17 cellular contexts compared by ENCODE assay signal in the genomic region with DNA sequence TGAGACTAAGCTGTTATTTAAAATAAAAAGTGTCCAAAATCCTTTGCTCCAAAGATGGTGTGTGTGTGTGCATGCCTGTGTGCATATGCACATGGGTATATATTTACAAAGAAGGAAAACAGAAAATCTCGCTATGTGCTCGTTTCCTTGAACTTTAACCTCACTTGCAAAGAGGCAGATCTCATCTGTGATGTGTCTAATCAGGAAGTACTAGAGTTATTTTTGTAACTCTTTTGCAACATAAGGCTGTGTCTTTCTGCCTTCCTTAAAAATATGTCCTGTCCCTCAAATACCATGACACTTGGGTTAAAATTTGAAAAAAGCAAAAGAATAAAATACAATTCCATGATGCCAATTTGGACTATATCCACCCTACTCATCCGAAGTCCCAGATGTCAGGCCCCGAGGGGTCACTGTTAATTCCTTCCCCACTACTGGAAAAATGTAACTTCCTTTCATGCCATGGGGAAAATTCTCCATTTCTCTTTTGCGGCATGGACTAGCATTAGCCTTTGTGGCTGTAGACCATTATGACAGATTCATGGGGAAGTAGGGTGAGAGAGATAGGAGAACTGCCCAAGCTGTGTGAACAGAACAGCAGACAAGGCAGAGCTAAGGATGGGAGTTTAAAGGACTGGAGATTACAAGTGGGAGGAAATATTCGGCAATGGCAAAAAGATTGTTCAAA.
DNase-seq lines count a peak whose midpoint lies in the region; ATAC-seq and FAIRE-seq lines count a peak whose summit lies in the region.
"Had no signal": no experiment of that assay in that cellular context is flagged by ENCODE, and none has a peak within 500 bp of the region (broad histone marks: within the 10 kb centered on the region; RNA-seq: fewer than 3 reads in every experiment).

No MANE protein-coding gene starts in this region.

- H3K9me3 ChIP-seq in subcutaneous abdominal adipose tissue (ENCODE audit: control insufficient read depth in 5 of 5, low read length in 5 of 5), result no peaks in the 10 kb centered on the region
- H3K9me3 ChIP-seq: psoas muscle had no signal

- no peak overlapping the region for H3K9ac ChIP-seq in subcutaneous abdominal adipose tissue (ENCODE audit: low read length in 5 of 5)

- peak overlapping the region; percentile 13 for H3K27ac ChIP-seq in subcutaneous abdominal adipose tissue (ENCODE audit: low read depth, low read length)
- H3K27ac ChIP-seq: C4-2B, psoas muscle had no signal

- ATAC-seq in left lobe of liver, result peak; percentile 47
- ATAC-seq: esophagus mucosa, psoas muscle had no signal

- no peak overlapping the region for H3K4me3 ChIP-seq in subcutaneous abdominal adipose tissue (ENCODE audit: low read depth in 1 of 5, low read length in 5 of 5)
- H3K4me3 ChIP-seq: psoas muscle had no signal

- no peak for FAIRE-seq in HTR-8/SVneo (lab: Jason Lieb, UNC)
- FAIRE-seq: H1 had no signal

- H3K27me3 ChIP-seq in subcutaneous abdominal adipose tissue (ENCODE audit: control insufficient read depth in 5 of 5, insufficient read depth in 4 of 5, low read length in 5 of 5), result no peaks in the 10 kb centered on the region

- peaks cover 0 to 12% (median 5%) of the 10 kb centered on the region in 5 donors for H3K4me1 ChIP-seq in subcutaneous abdominal adipose tissue (ENCODE audit: control insufficient read depth in 5 of 5, insufficient read depth in 5 of 5, low read length in 5 of 5)
- H3K4me1 ChIP-seq: psoas muscle had no signal

- no peaks in the 10 kb centered on the region for H3K36me3 ChIP-seq in subcutaneous abdominal adipose tissue (ENCODE audit: control insufficient read depth in 5 of 5, insufficient read depth in 5 of 5, low read length in 5 of 5)

- DNase-seq in Kasumi-1 (lab: John Stamatoyannopoulos, UW) (peak; percentile 83 to 86), SIG-M5 treated with dmso at 0.1 percent for 504 hours (lab: John Stamatoyannopoulos, UW; ENCODE audit: unreplicated experiment) (peak; percentile 87), left lobe of liver (ENCODE audit: low spot score) (no peak), HTR-8/SVneo (ENCODE audit: insufficient read length, low spot score) (no peak), COLO829 (ENCODE audit: low spot score) (no peak)
- no peak for DNase-seq in activated CD4-positive, CD25-positive, alpha-beta regulatory T cell (lab: John Stamatoyannopoulos, UW)
- DNase-seq: activated CD4-positive, alpha-beta T cell treated with anti-CD3 and anti-CD28 coated beads, Interleukin-2, amount 10 ng/mL, durations not matched to agents 7 days and 5 days; DMS79 treated with DMSO at 0.1 percent for 48 hours; hippocampal formation; NCI-H774; psoas muscle; substantia nigra; T1000 had no signal

Comparison
In these comparisons a context has a peak if more than half of its experiments do, and no peak if none do; other contexts are left out.
1. DNase-seq: peak in Kasumi-1 (2 of 2) and SIG-M5 treated with dmso at 0.1 percent for 504 hours (single experiment); none in left lobe of liver (single experiment), HTR-8/SVneo (single experiment), COLO829 (single experiment) and activated CD4-positive, CD25-positive, alpha-beta regulatory T cell (0 of 4).